Comparison of ENCODE assay signal across 24 cellular contexts in genomic region chr18:25463726-25464125, GRCh38.
"Had no signal": no experiment of that assay in that cellular context is flagged by ENCODE, and none has a peak within 500 bp of the region (broad histone marks: within the 10 kb centered on the region; RNA-seq: fewer than 3 reads in every experiment).

No MANE protein-coding gene starts in this region.

- ATAC-seq: esophagus mucosa; left ventricle myocardium superior; lower lobe of right lung; naive thymus-derived CD8-positive, alpha-beta T cell; stimulated activated memory B cell treated with anti-CD40 and anti-IgM and Interleukin-4, amounts not matched to agents 10 μg/mL and 1 μg/mL and 100 μg/mL, for 72 hours; stimulated activated naive CD8-positive, alpha-beta T cell treated with anti-CD3 and anti-CD28 coated beads, Interleukin-15, Interleukin-2, amounts not matched to agents 100 U/mL and 50 U/mL, for 24 hours had no signal

- H3K27ac Mint-ChIP-seq: dendritic cell treated with granulocyte-macrophage colony-stimulating factor and Interleukin-4, amounts not matched to agents 40 ng/mL and 50 ng/mL, for 4 days; endodermal cell; naive thymus-derived CD8-positive, alpha-beta T cell; nephron progenitor cell; progenitor cell of endocrine pancreas; stimulated activated memory B cell treated with anti-CD40 and anti-IgM and Interleukin-4, amounts not matched to agents 10 μg/mL and 1 μg/mL and 100 μg/mL, for 72 hours; type B pancreatic cell had no signal

- H3K27ac ChIP-seq: colonic mucosa, epithelial cell of prostate, lower lobe of right lung, parathyroid adenoma, right atrium auricular region, spleen, testis, tibial artery had no signal

- H3K27me3 Mint-ChIP-seq: dendritic cell treated with granulocyte-macrophage colony-stimulating factor and Interleukin-4, amounts not matched to agents 40 ng/mL and 50 ng/mL, for 4 days had no signal

- H3K36me3 Mint-ChIP-seq: naive thymus-derived CD8-positive, alpha-beta T cell; stimulated activated memory B cell treated with anti-CD40 and anti-IgM and Interleukin-4, amounts not matched to agents 10 μg/mL and 1 μg/mL and 100 μg/mL, for 72 hours; type B pancreatic cell had no signal

- H3K4me1 ChIP-seq: colonic mucosa, lower lobe of right lung, parathyroid adenoma, testis had no signal

- H3K9ac ChIP-seq: parathyroid adenoma had no signal

- H3K27me3 ChIP-seq: colonic mucosa, right atrium auricular region, sigmoid colon, spleen, testis, tibial artery had no signal

- H3K4me3 Mint-ChIP-seq: dendritic cell treated with granulocyte-macrophage colony-stimulating factor and Interleukin-4, amounts not matched to agents 40 ng/mL and 50 ng/mL, for 4 days; endodermal cell; naive thymus-derived CD8-positive, alpha-beta T cell; nephron progenitor cell; stimulated activated memory B cell treated with anti-CD40 and anti-IgM and Interleukin-4, amounts not matched to agents 10 μg/mL and 1 μg/mL and 100 μg/mL, for 72 hours; type B pancreatic cell had no signal

- H3K9me3 Mint-ChIP-seq: dendritic cell treated with granulocyte-macrophage colony-stimulating factor and Interleukin-4, amounts not matched to agents 40 ng/mL and 50 ng/mL, for 4 days; endodermal cell; nephron progenitor cell; stimulated activated memory B cell treated with anti-CD40 and anti-IgM and Interleukin-4, amounts not matched to agents 10 μg/mL and 1 μg/mL and 100 μg/mL, for 72 hours; type B pancreatic cell had no signal

- H3K36me3 ChIP-seq: colonic mucosa, lower lobe of right lung, right atrium auricular region, sigmoid colon, spleen, tibial artery had no signal

- H3K4me1 Mint-ChIP-seq: naive thymus-derived CD8-positive, alpha-beta T cell; stimulated activated memory B cell treated with anti-CD40 and anti-IgM and Interleukin-4, amounts not matched to agents 10 μg/mL and 1 μg/mL and 100 μg/mL, for 72 hours had no signal

- H3K4me3 ChIP-seq: colonic mucosa, lower lobe of right lung, right atrium auricular region, sigmoid colon, spleen, testis, tibial artery had no signal

- H3K79me2 ChIP-seq: parathyroid adenoma had no signal

- DNase-seq: colonic mucosa; effector CD8-positive, alpha-beta T cell; endodermal cell; foreskin melanocyte; glutamatergic neuron; left ventricle myocardium superior; lower lobe of right lung; naive thymus-derived CD8-positive, alpha-beta T cell; nephron progenitor cell; sigmoid colon; spleen; stimulated activated CD4-positive, alpha-beta T cell treated with anti-CD3 and anti-CD28 coated beads, Interleukin-4, amount 100 ng/mL, for 4 hours; stimulated activated naive CD8-positive, alpha-beta T cell treated with anti-CD3 and anti-CD28 coated beads, Interleukin-15, Interleukin-2, amounts not matched to agents 100 U/mL and 50 U/mL, for 24 hours; substantia nigra; testis; tibial artery had no signal

- H3K9me3 ChIP-seq: colonic mucosa, lower lobe of right lung, right atrium auricular region, sigmoid colon, spleen, testis, tibial artery had no signal

- H2AFZ ChIP-seq: parathyroid adenoma had no signal
